In the genomic region with DNA sequence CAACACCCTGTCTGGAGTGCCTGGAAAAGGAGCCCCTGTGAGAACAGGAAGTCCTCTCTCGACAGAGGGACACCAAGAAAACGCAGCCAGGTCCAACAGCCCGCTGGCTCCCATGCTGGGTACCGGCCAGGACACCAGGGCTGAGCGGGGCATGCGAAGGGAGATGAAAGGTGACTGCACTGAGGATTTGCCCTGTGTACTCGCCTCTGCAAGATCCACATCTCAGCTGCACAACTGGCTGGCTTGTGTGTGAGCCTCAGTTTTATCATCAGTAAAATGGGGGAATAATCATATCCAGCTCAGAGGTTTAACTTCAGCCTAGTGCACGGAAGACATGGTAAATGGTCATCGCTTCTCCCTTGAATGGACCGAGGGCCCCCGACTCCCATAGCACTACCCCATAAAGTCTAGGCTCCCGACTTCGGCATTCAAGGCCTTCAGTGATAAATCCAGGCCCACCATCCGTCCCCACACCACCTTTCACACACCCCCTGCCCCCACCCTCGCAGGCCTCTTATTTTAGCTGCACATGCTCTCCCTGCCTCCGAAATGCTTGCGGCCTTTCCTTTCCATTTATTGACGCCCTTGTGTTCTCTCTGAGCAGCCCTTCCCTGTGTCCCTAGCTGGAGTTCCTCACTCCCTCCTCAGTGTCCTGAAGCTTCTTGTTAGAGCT, we compare ENCODE assay signal across 27 cellular contexts. TPM values are rescaled to one million over a fixed set of nuclear protein-coding genes. Genes with fewer than 3 reads are reported as not detected.
DNase-seq lines count a peak whose midpoint lies in the region; ATAC-seq, FAIRE-seq and TF ChIP-seq lines count a peak whose summit lies in the region.
"Had no signal": no experiment of that assay in that cellular context is flagged by ENCODE, and none has a peak within 500 bp of the region (broad histone marks: within the 10 kb centered on the region; RNA-seq: fewer than 3 reads in every experiment).

No MANE protein-coding gene starts in this region.

- WGBS in sigmoid colon, 2 donors = 93 to 94% methylated on average over 18 of the region's 18 CpGs
- 93 to 94% methylated on average over 18 of the region's 18 CpGs for WGBS in lower leg skin, 2 donors

- H3K36me3 Mint-ChIP-seq in IgD-negative memory B cell = peaks cover 4% of the 10 kb centered on the region
- H3K36me3 Mint-ChIP-seq: natural killer cell had no signal

- H3K27me3 ChIP-seq in effector memory CD4-positive, alpha-beta T cell (replicated peaks; ENCODE audit: control insufficient read depth, insufficient read depth, low read length, poor library complexity, severe bottlenecking) = no peaks in the 10 kb centered on the region
- H3K27me3 ChIP-seq in sigmoid colon = no peaks in the 10 kb centered on the region
- H3K27me3 ChIP-seq: vagina had no signal

- TF ChIP-seq CTCF in sigmoid colon (IDR thresholded peaks at IDR 0.05) (no peak), D721Med (IDR thresholded peaks at IDR 0.05; ENCODE audit: insufficient read depth, missing control alignments) (no peak), lower leg skin (IDR thresholded peaks at IDR 0.05) (no peak)

- peaks cover 45 to 50% (median 47%) of the 10 kb centered on the region in 3 donors for H3K4me1 Mint-ChIP-seq in IgD-negative memory B cell

- DNase-seq in activated CD4-positive, CD25-positive, alpha-beta regulatory T cell treated with anti-CD3 and anti-CD28 coated beads, Interleukin-2, amount 50 U/mL, for 72 hours = peak; percentile 27
- DNase-seq in effector memory CD4-positive, alpha-beta T cell = no peak
- peak; percentile 53 for DNase-seq in sigmoid colon
- no peak for DNase-seq in stimulated activated CD4-positive, alpha-beta T cell treated with anti-CD3 and anti-CD28 coated beads, Interleukin-4, amount 100 ng/mL, for 1 hour
- no peak for DNase-seq in D721Med (ENCODE audit: insufficient read length, low spot score)
- no peak for DNase-seq in lower leg skin (ENCODE audit: low spot score in 2 of 2)
- DNase-seq: 8988T; activated naive CD4-positive, alpha-beta T cell treated with anti-CD3 and anti-CD28 coated beads for 36 hours; Calu3; EL; esophagus squamous epithelium; kidney glomerular epithelial cell; natural killer cell; NCI-H1105 treated with DMSO at 0.1 percent for 48 hours; stimulated activated CD4-positive, alpha-beta T cell treated with anti-CD3 and anti-CD28 coated beads, Interleukin-4, amount 100 ng/mL, for 4 hours; substantia nigra; T1000 had no signal

- H3K4me1 ChIP-seq in effector memory CD4-positive, alpha-beta T cell (ENCODE audit: control insufficient read depth, insufficient read depth, low read length, poor library complexity, severe bottlenecking) = peaks cover 56% of the 10 kb centered on the region
- H3K4me1 ChIP-seq in sigmoid colon = peaks cover 0 to 8% (median 0%) of the 10 kb centered on the region in 4 donors
- H3K4me1 ChIP-seq: BE2C had no signal

- TF ChIP-seq POLR2A in sigmoid colon (IDR thresholded peaks at IDR 0.05) (no peak), lower leg skin (IDR thresholded peaks at IDR 0.05) (no peak)

- ATAC-seq in activated CD4-positive, CD25-positive, alpha-beta regulatory T cell treated with anti-CD3 and anti-CD28 coated beads, Interleukin-2, amount 50 U/mL, for 24 hours = no peak
- ATAC-seq: natural killer cell, Panc1 had no signal

- no peak overlapping the region for H3K4me3 ChIP-seq in effector memory CD4-positive, alpha-beta T cell (ENCODE audit: insufficient read depth, low read depth, low read length, poor library complexity, severe bottlenecking)
- no peak overlapping the region for H3K4me3 ChIP-seq in sigmoid colon
- no peak overlapping the region for H3K4me3 ChIP-seq in lower leg skin (ENCODE audit: low read depth, poor library complexity, severe bottlenecking)
- H3K4me3 ChIP-seq: esophagus squamous epithelium, SK-N-MC, skin epidermis, vagina had no signal

- H3K36me3 ChIP-seq in effector memory CD4-positive, alpha-beta T cell (ENCODE audit: control insufficient read depth, insufficient read depth, low read length) = peaks cover 22% of the 10 kb centered on the region
- H3K36me3 ChIP-seq in sigmoid colon = no peaks in the 10 kb centered on the region
- H3K36me3 ChIP-seq: BE2C, esophagus squamous epithelium, vagina had no signal

- H3K27me3 Mint-ChIP-seq in IgD-negative memory B cell = no peaks in the 10 kb centered on the region
- H3K27me3 Mint-ChIP-seq: memory B cell had no signal

- intact Hi-C loops in sigmoid colon (cut with DNase I) (loop anchor here (5.0 kb wide), 1 partner anchor 243 kb away; a partner anchor contains a TSS), lower leg skin (cut with DNase I; ENCODE audit: low total_unique reads) (no loop called here)

- peak overlapping the region in 2 of 3 donors; percentile 78 to 92 for H3K27ac Mint-ChIP-seq in IgD-negative memory B cell
- H3K27ac Mint-ChIP-seq: activated naive CD4-positive, alpha-beta T cell treated with anti-CD3 and anti-CD28 coated beads for 36 hours had no signal

- FAIRE-seq in D721Med (lab: Jason Lieb, UNC) = no peak
- FAIRE-seq: astrocyte, GM18507 had no signal

- no peaks in the 10 kb centered on the region for H3K9me3 ChIP-seq in effector memory CD4-positive, alpha-beta T cell (ENCODE audit: control insufficient read depth, low read length)
- no peaks in the 10 kb centered on the region for H3K9me3 ChIP-seq in sigmoid colon
- H3K9me3 ChIP-seq: BE2C, esophagus squamous epithelium, vagina had no signal

- peak overlapping the region; percentile 24 for H3K27ac ChIP-seq in effector memory CD4-positive, alpha-beta T cell (ENCODE audit: insufficient read depth, low read length, poor library complexity, severe bottlenecking)
- no peak overlapping the region for H3K27ac ChIP-seq in sigmoid colon
- H3K27ac ChIP-seq: esophagus squamous epithelium, SK-N-MC, vagina had no signal

- H3K4me3 Mint-ChIP-seq in IgD-negative memory B cell = peak overlapping the region in 1 of 4 donors; percentile 3
- H3K4me3 Mint-ChIP-seq: activated naive CD4-positive, alpha-beta T cell treated with anti-CD3 and anti-CD28 coated beads for 36 hours; memory B cell; natural killer cell had no signal

- TF ChIP-seq EP300 in sigmoid colon (IDR thresholded peaks at IDR 0.05) = no peak

- no peaks in the 10 kb centered on the region for H3K9me3 Mint-ChIP-seq in IgD-negative memory B cell
- H3K9me3 Mint-ChIP-seq: activated naive CD4-positive, alpha-beta T cell treated with anti-CD3 and anti-CD28 coated beads for 36 hours; memory B cell; natural killer cell had no signal

RNA-seq across cellular contexts. Expression of a gene that starts 15.8 kb away (rescaled TPM):
- polyA plus RNA-seq in IgD-negative memory B cell (760 TPM), sigmoid colon (100 to 1,000 TPM in 2 of 3 donors, 10 to 100 TPM in 1; 70.9 to 177 (median 153) TPM)
- total RNA-seq in sigmoid colon (10 to 100 TPM in 1 of 4 donors, 1 to 10 TPM in 3; 1.9 to 20.1 (median 6.4) TPM), lower leg skin (10 to 100 TPM in 3 of 4 donors, 1 to 10 TPM in 1; 4.3 to 26.7 (median 11.8) TPM)

RNA-seq across cellular contexts. Expression of a gene that starts 33.4 kb away (rescaled TPM):
- 40.8 TPM for polyA plus RNA-seq in IgD-negative memory B cell
- total RNA-seq in sigmoid colon = 10 to 100 TPM in 2 of 4 donors, 1 to 10 TPM in 2; 5.8 to 18.3 (median 9.4) TPM
- polyA plus RNA-seq in sigmoid colon = 10 to 100 TPM in 1 of 3 donors, 1 to 10 TPM in 2; 4.2 to 19.7 (median 8.8) TPM
- total RNA-seq in lower leg skin = 10 to 100 TPM in 1 of 4 donors, 1 to 10 TPM in 3; 7.7 to 10.3 (median 8.4) TPM

Comparison
In these comparisons a context has a peak if more than half of its experiments do, and no peak if none do; other contexts are left out.
1. DNase-seq: peak in activated CD4-positive, CD25-positive, alpha-beta regulatory T cell treated with anti-CD3 and anti-CD28 coated beads, Interleukin-2, amount 50 U/mL, for 72 hours (single experiment) and sigmoid colon (single experiment); none in effector memory CD4-positive, alpha-beta T cell (0 of 3), stimulated activated CD4-positive, alpha-beta T cell treated with anti-CD3 and anti-CD28 coated beads, Interleukin-4, amount 100 ng/mL, for 1 hour (single experiment), D721Med (single experiment) and lower leg skin (0 of 2).